ENCODE assay signal across 1 cellular context in genomic region chr6:35259946-35260626, GRCh38.
TF ChIP-seq lines count a peak whose summit lies in the region.

No MANE protein-coding gene starts in this region.

TF ChIP-seq in neural cell, 6 proteins besides CTCF, POLR2A, EP300 and RAD21 (continued from another document):
- TF ChIP-seq REST (IDR thresholded peaks at IDR 0.05; ENCODE audit: borderline replicate concordance) (no peak), SMC3 (conservative IDR thresholded peaks at IDR 0.05; ENCODE audit: poor library complexity) (no peak), POLR2AphosphoS5 (IDR thresholded peaks at IDR 0.05) (no peak), MXI1 (conservative IDR thresholded peaks at IDR 0.05; ENCODE audit: poor library complexity, severe bottlenecking) (no peak)
